Comparison of ENCODE assay signal across 19 cellular contexts in the genomic region with DNA sequence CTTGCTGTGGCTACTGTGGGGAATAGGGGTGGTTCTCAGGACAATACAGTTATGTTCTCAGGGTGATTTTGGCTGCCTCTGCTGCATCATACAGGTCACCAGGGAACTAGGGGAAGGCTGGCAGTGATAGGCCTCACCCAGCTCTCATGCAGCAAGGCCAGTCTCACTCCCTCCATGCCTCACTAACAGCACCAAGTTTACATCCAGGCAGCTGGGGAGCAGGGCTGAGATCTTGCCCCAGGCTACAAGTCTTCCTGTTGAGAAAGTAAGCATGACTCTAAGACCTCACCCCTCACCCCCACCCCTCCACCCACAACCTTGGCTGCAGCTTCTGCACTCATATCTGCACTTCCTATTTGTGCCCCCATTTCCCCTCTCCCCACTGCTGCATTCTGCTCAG.
"Had no signal": no experiment of that assay in that cellular context is flagged by ENCODE, and none has a peak within 500 bp of the region (broad histone marks: within the 10 kb centered on the region; RNA-seq: fewer than 3 reads in every experiment).

No MANE protein-coding gene starts in this region.

- H3K4me1 ChIP-seq: body of pancreas, left ventricle myocardium inferior had no signal

- H3K4me1 Mint-ChIP-seq: activated B cell treated with CpG ODN at 0.5 μM for 24 hours; central memory CD8-positive, alpha-beta T cell; memory B cell; natural killer cell; stimulated activated memory B cell treated with anti-CD40 and anti-IgM and Interleukin-4, amounts not matched to agents 10 μg/mL and 1 μg/mL and 100 μg/mL, for 72 hours; T-helper 17 cell had no signal

- H3K27ac Mint-ChIP-seq: activated B cell treated with CpG ODN at 0.5 μM for 24 hours; activated CD8-positive, alpha-beta T cell treated with anti-CD3 and anti-CD28 coated beads for 36 hours; activated naive CD8-positive, alpha-beta T cell; memory B cell; natural killer cell; stimulated activated memory B cell treated with anti-CD40 and anti-IgM and Interleukin-4, amounts not matched to agents 10 μg/mL and 1 μg/mL and 100 μg/mL, for 72 hours; T-helper 17 cell had no signal

- H3K36me3 ChIP-seq: left ventricle myocardium inferior had no signal

- H3K27me3 ChIP-seq: body of pancreas had no signal

- H3K4me3 Mint-ChIP-seq: activated B cell treated with CpG ODN at 0.5 μM for 24 hours; activated CD8-positive, alpha-beta T cell treated with anti-CD3 and anti-CD28 coated beads for 36 hours; activated naive CD8-positive, alpha-beta T cell; activated T-cell treated with anti-CD3 and anti-CD28 coated beads, Interleukin-2, amount 50 U/mL, for 4 hours; central memory CD8-positive, alpha-beta T cell; memory B cell; natural killer cell; stimulated activated memory B cell treated with anti-CD40 and anti-IgM and Interleukin-4, amounts not matched to agents 10 μg/mL and 1 μg/mL and 100 μg/mL, for 72 hours; T-helper 17 cell had no signal

- H3K27me3 Mint-ChIP-seq: activated B cell treated with CpG ODN at 0.5 μM for 24 hours; activated CD8-positive, alpha-beta T cell treated with anti-CD3 and anti-CD28 coated beads for 36 hours; activated naive CD8-positive, alpha-beta T cell; central memory CD8-positive, alpha-beta T cell; stimulated activated memory B cell treated with anti-CD40 and anti-IgM and Interleukin-4, amounts not matched to agents 10 μg/mL and 1 μg/mL and 100 μg/mL, for 72 hours; T-helper 17 cell had no signal

- H3K36me3 Mint-ChIP-seq: activated naive CD8-positive, alpha-beta T cell; memory B cell; natural killer cell; stimulated activated memory B cell treated with anti-CD40 and anti-IgM and Interleukin-4, amounts not matched to agents 10 μg/mL and 1 μg/mL and 100 μg/mL, for 72 hours had no signal

- H3K27ac ChIP-seq: body of pancreas, left ventricle myocardium inferior had no signal

- DNase-seq: activated B cell treated with CpG ODN at 0.5 μM for 24 hours; activated CD4-positive, alpha-beta T cell treated with anti-CD3 and anti-CD28 coated beads for 48 hours; activated CD8-positive, alpha-beta T cell treated with anti-CD3 and anti-CD28 coated beads for 36 hours; activated gamma-delta T cell treated with Interleukin-2 at 50 U/mL for 16 hours; activated T-cell treated with anti-CD3 and anti-CD28 coated beads, Interleukin-2, amount 50 U/mL, for 4 hours; amygdala; body of pancreas; effector memory CD4-positive, alpha-beta T cell; kidney; left ventricle myocardium inferior; natural killer cell; posterior cingulate gyrus; stimulated activated CD4-positive, alpha-beta T cell treated with anti-CD3 and anti-CD28 coated beads, Interleukin-2, amount 100 ng/mL, for 48 hours; T-helper 17 cell had no signal

- ATAC-seq: activated CD8-positive, alpha-beta T cell treated with anti-CD3 and anti-CD28 coated beads for 36 hours; activated T-cell treated with anti-CD3 and anti-CD28 coated beads, Interleukin-2, amount 50 U/mL, for 4 hours; body of pancreas; natural killer cell; stimulated activated memory B cell treated with anti-CD40 and anti-IgM and Interleukin-4, amounts not matched to agents 10 μg/mL and 1 μg/mL and 100 μg/mL, for 72 hours; T-helper 17 cell had no signal

- H3K4me3 ChIP-seq: body of pancreas, left ventricle myocardium inferior had no signal

- FAIRE-seq: kidney, urothelium cell line had no signal
